ENCODE assay signal across 25 cellular contexts in the genomic region with DNA sequence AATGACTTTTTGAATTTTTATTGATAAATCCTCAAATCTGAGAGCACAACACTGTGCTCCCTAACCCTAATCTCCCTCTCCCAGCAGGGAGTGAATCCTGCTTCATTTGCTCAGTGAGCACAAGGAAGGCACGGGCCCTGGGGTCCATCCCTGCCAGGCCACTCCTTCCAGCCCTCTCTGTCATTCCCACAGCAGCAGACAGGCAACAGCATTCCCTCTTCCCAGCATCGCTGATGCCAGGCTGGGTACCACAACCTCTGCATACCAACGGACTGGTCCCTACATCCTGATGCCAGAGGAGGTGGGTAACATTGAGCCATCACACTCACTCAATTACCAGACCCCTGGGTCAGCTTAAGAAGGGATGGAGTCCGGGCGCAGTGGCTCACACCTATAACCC. TPM values are rescaled to one million over a fixed set of nuclear protein-coding genes. Genes with fewer than 3 reads are reported as not detected.
DNase-seq lines count a peak whose midpoint lies in the region; ATAC-seq and TF ChIP-seq lines count a peak whose summit lies in the region.
"Had no signal": no experiment of that assay in that cellular context is flagged by ENCODE, and none has a peak within 500 bp of the region (broad histone marks: within the 10 kb centered on the region; RNA-seq: fewer than 3 reads in every experiment).

No MANE protein-coding gene starts in this region.

- no peak overlapping the region for H3K4me3 ChIP-seq in right cardiac atrium (ENCODE audit: low read length)
- H3K4me3 ChIP-seq in esophagus muscularis mucosa, result no peak overlapping the region
- no peak overlapping the region for H3K4me3 ChIP-seq in osteoblast (ENCODE audit: insufficient read depth, low read length)
- H3K4me3 ChIP-seq: BLaER1, GM12878 had no signal

- H4K20me1 ChIP-seq in osteoblast (ENCODE audit: insufficient read depth, low read length), result peaks cover 18% of the 10 kb centered on the region

- TF ChIP-seq CTCF in esophagus muscularis mucosa (IDR thresholded peaks at IDR 0.05) (no peak), osteoblast (IDR thresholded peaks at IDR 0.05; ENCODE audit: extremely low read depth, low read depth, low read length) (no peak), chondrocyte (IDR thresholded peaks at IDR 0.05) (no peak)

- H3K27me3 Mint-ChIP-seq in T-helper 17 cell, result no peaks in the 10 kb centered on the region
- H3K27me3 Mint-ChIP-seq in chondrocyte (ENCODE audit: low read depth), result no peaks in the 10 kb centered on the region
- H3K27me3 Mint-ChIP-seq: CD4-positive, alpha-beta memory T cell; CD4-positive, CD25-positive, alpha-beta regulatory T cell; CD8-positive, alpha-beta memory T cell had no signal

- H3K27ac Mint-ChIP-seq in T-helper 17 cell, result peak overlapping the region; percentile 49
- no peak overlapping the region for H3K27ac Mint-ChIP-seq in chondrocyte (ENCODE audit: unreplicated experiment)
- H3K27ac Mint-ChIP-seq: CD4-positive, CD25-positive, alpha-beta regulatory T cell had no signal

- H3K4me2 ChIP-seq in osteoblast (ENCODE audit: insufficient read depth, low read length), result no peak overlapping the region
- H3K4me2 ChIP-seq: BLaER1 had no signal

- TF ChIP-seq POLR2A in esophagus muscularis mucosa (IDR thresholded peaks at IDR 0.05; ENCODE audit: low read depth), result no peak

- 93% methylated on average over 5 of the region's 5 CpGs for WGBS in right cardiac atrium
- WGBS in esophagus muscularis mucosa, result 90% methylated on average over 3 of the region's 5 CpGs

- H3K4me1 Mint-ChIP-seq in T-helper 17 cell (peaks cover 12% of the 10 kb centered on the region), chondrocyte (ENCODE audit: low read depth) (peaks cover 11% of the 10 kb centered on the region)
- H3K4me1 Mint-ChIP-seq: CD14-positive monocyte had no signal

- H3K9me3 Mint-ChIP-seq in chondrocyte (ENCODE audit: low read depth), result no peaks in the 10 kb centered on the region
- H3K9me3 Mint-ChIP-seq: CD14-positive monocyte; CD4-positive, alpha-beta memory T cell; CD4-positive, CD25-positive, alpha-beta regulatory T cell; CD8-positive, alpha-beta memory T cell had no signal

- peak; percentile 7 for DNase-seq in left cardiac atrium
- no peak for DNase-seq in right cardiac atrium
- no peak for DNase-seq in T-helper 17 cell
- peak; percentile 66 for DNase-seq in esophagus muscularis mucosa (ENCODE audit: extremely low spot score)
- peak; percentile 25 for DNase-seq in osteoblast (ENCODE audit: insufficient read length, low spot score, missing footprints)
- no peak for DNase-seq in chondrocyte (ENCODE audit: low spot score)
- no peak for DNase-seq in foreskin melanocyte
- DNase-seq: 8988T; ACHN; BE2C; C1 segment of cervical spinal cord; CD4-positive, alpha-beta memory T cell; CD4-positive, CD25-positive, alpha-beta regulatory T cell; CD8-positive, alpha-beta memory T cell; COR-L47; DMS 273 treated with DMSO at 0.1 percent for 48 hours; DMS153; DMS53; DMS79; DND-41; EL; GDM1 had no signal

- ATAC-seq in left cardiac atrium, result no peak
- ATAC-seq in right cardiac atrium, result no peak
- ATAC-seq in T-helper 17 cell, result no peak
- ATAC-seq: GM12878 had no signal

- H3K4me1 ChIP-seq in right cardiac atrium (ENCODE audit: control insufficient read depth, insufficient read depth, low read length) (no peaks in the 10 kb centered on the region), esophagus muscularis mucosa (peaks cover 0 to 4% (median 0%) of the 10 kb centered on the region in 4 donors), osteoblast (ENCODE audit: insufficient read depth, low read length) (no peaks in the 10 kb centered on the region)

- H3K27ac ChIP-seq in right cardiac atrium (ENCODE audit: low read length) (no peak overlapping the region), esophagus muscularis mucosa (replicated peaks in 1 of 4) (no peak overlapping the region), osteoblast (ENCODE audit: low read depth, low read length) (no peak overlapping the region)
- H3K27ac ChIP-seq: BLaER1 had no signal

- H3K36me3 ChIP-seq in esophagus muscularis mucosa (peaks cover 0 to 12% (median 7%) of the 10 kb centered on the region in 4 donors), osteoblast (ENCODE audit: insufficient read depth, low read length) (peaks cover 5% of the 10 kb centered on the region)

- H3K4me3 Mint-ChIP-seq in T-helper 17 cell, result no peak overlapping the region
- no peak overlapping the region for H3K4me3 Mint-ChIP-seq in chondrocyte (ENCODE audit: unreplicated experiment)
- H3K4me3 Mint-ChIP-seq: CD14-positive monocyte; CD4-positive, alpha-beta memory T cell; CD4-positive, CD25-positive, alpha-beta regulatory T cell; CD8-positive, alpha-beta memory T cell had no signal

- TF ChIP-seq EP300 in esophagus muscularis mucosa (IDR thresholded peaks at IDR 0.05), result no peak

- H2AFZ ChIP-seq in osteoblast (ENCODE audit: low read length), result no peak overlapping the region

- no peaks in the 10 kb centered on the region for H3K79me2 ChIP-seq in osteoblast (ENCODE audit: insufficient read depth, low read length)

- H3K9me3 ChIP-seq in right cardiac atrium (ENCODE audit: control insufficient read depth, low read length) (no peaks in the 10 kb centered on the region), T-helper 17 cell (ENCODE audit: control insufficient read depth, low read length, poor library complexity, severe bottlenecking) (no peaks in the 10 kb centered on the region), esophagus muscularis mucosa (no peaks in the 10 kb centered on the region), osteoblast (ENCODE audit: low read depth, low read length) (no peaks in the 10 kb centered on the region)
- H3K9me3 ChIP-seq: BE2C, BLaER1 had no signal

- H3K36me3 Mint-ChIP-seq in T-helper 17 cell (ENCODE audit: low read depth), result peaks cover 4% of the 10 kb centered on the region
- H3K36me3 Mint-ChIP-seq in chondrocyte (ENCODE audit: low read depth), result peaks cover 4% of the 10 kb centered on the region

- intact Hi-C loops in left cardiac atrium (cut with DNase I), result loop anchor here in 1 of 2 donors (10.0 kb wide), 1 partner anchor 172 kb away; a partner anchor contains a TSS
- intact Hi-C loops in right cardiac atrium (cut with DNase I), result loop anchor here (10.0 kb wide), 3 partner anchors 142 to 252 kb away; a partner anchor contains a TSS
- intact Hi-C loops in esophagus muscularis mucosa (cut with DNase I), result loop anchor here (10.0 kb wide), 1 partner anchor 242 kb away; no protein-coding TSS in a partner anchor

- H3K27me3 ChIP-seq in right cardiac atrium (ENCODE audit: control insufficient read depth, insufficient read depth), result no peaks in the 10 kb centered on the region
- no peaks in the 10 kb centered on the region for H3K27me3 ChIP-seq in esophagus muscularis mucosa
- no peaks in the 10 kb centered on the region for H3K27me3 ChIP-seq in osteoblast (ENCODE audit: insufficient read depth, low read length)
- H3K27me3 ChIP-seq: BE2C, BLaER1 had no signal

RNA-seq across cellular contexts. Expression of a gene that starts 34.2 kb away (rescaled TPM):
- total RNA-seq in left cardiac atrium (10 to 100 TPM; 32.4 to 41.2 TPM), right cardiac atrium (10 to 100 TPM; 31.0 to 38.1 (median 36.6) TPM), T-helper 17 cell (10 to 100 TPM; 13.2 to 13.7 TPM), esophagus muscularis mucosa (10 to 100 TPM; 30.3 to 44.2 (median 41.1) TPM), osteoblast (47.7 and 49.9 TPM in 2 replicates), chondrocyte (35.1 to 38.7 TPM (median 35.5 TPM) in 3 replicates)
- polyA plus RNA-seq in right cardiac atrium, result 44.7 TPM

RNA-seq across cellular contexts. Expression of a gene that starts 34.3 kb away (rescaled TPM):
- total RNA-seq in left cardiac atrium (10 to 100 TPM; 40.4 to 48.1 TPM), right cardiac atrium (10 to 100 TPM; 41.4 to 44.8 (median 43.4) TPM), T-helper 17 cell (10 to 100 TPM; 25.6 to 27.1 TPM), esophagus muscularis mucosa (10 to 100 TPM; 18.2 to 31.1 (median 23.3) TPM), osteoblast (32.7 and 36.6 TPM in 2 replicates), chondrocyte (36.2 to 40.7 TPM (median 40.3 TPM) in 3 replicates)
- polyA plus RNA-seq in right cardiac atrium, result 27.7 TPM

Comparison
In these comparisons a context has a peak if more than half of its experiments do, and no peak if none do; other contexts are left out.
1. DNase-seq: peak in left cardiac atrium (single experiment), esophagus muscularis mucosa (single experiment) and osteoblast (single experiment); none in right cardiac atrium (0 of 3), T-helper 17 cell (0 of 3), chondrocyte (single experiment) and foreskin melanocyte (single experiment).